1 cellular context compared by ENCODE assay signal in genomic region chr5:75050415-75050814, GRCh38.
TF ChIP-seq lines count a peak whose summit lies in the region.

No MANE protein-coding gene starts in this region.

TF ChIP-seq in K562, 482 proteins besides CTCF, POLR2A, EP300 and RAD21 (continued from another document):
- TF ChIP-seq RREB1 (CRISPR knock-in tag; IDR thresholded peaks at IDR 0.05) (no peak), ZBTB49 (CRISPR knock-in tag; IDR thresholded peaks at IDR 0.05; ENCODE audit: borderline replicate concordance) (no peak), RCOR1 (IDR thresholded peaks at IDR 0.05; ENCODE audit: borderline replicate concordance in 1 of 2, low read depth in 2 of 2, low read length in 2 of 2) (no peak), PCBP2 (IDR thresholded peaks at IDR 0.05; ENCODE audit: low read depth, low read length, poor library complexity, severe bottlenecking) (no peak), SMAD4 (CRISPR knock-in tag; conservative IDR thresholded peaks at IDR 0.05) (no peak), TBP (optimal IDR thresholded peaks at IDR 0.05; ENCODE audit: low read depth, low read length) (no peak)
